ENCODE assay signal across 8 cellular contexts in genomic region chr10:30591249-30591670, GRCh38. TPM values are rescaled to one million over a fixed set of nuclear protein-coding genes. Genes with fewer than 3 reads are reported as not detected.
DNase-seq lines count a peak whose midpoint lies in the region; ATAC-seq and TF ChIP-seq lines count a peak whose summit lies in the region.

No MANE protein-coding gene starts in this region.

- no peak overlapping the region for H3K27ac Mint-ChIP-seq in HFFc6

- peak; percentile 89 for TF ChIP-seq CTCF in HFFc6 (IDR thresholded peaks at IDR 0.05)
- peak; percentile 79 for TF ChIP-seq CTCF in retinal pigment epithelial cell (conservative IDR thresholded peaks at IDR 0.05; ENCODE audit: low read depth, low read length)
- TF ChIP-seq CTCF in WERI-Rb-1 (IDR thresholded peaks at IDR 0.05; ENCODE audit: low read depth, low read length), result no peak; the same call in 1 of the 2 replicates

- intact Hi-C loops in left cardiac atrium (cut with DNase I), result loop anchor here (2.0 to 5.0 kb wide), 2 partner anchors 198 to 199 kb away; no protein-coding TSS in a partner anchor

- DNase-seq in DMS114 treated with DMSO at 0.1 percent for 48 hours (lab: John Stamatoyannopoulos, UW; ENCODE audit: unreplicated experiment) (peak; percentile 35), HFFc6 (peak; percentile 40), RPMI8226 (peak; percentile 58), left cardiac atrium (peak; percentile 25), retinal pigment epithelial cell (ENCODE audit: low read depth) (no peak), WERI-Rb-1 (no peak)
- DNase-seq in activated naive CD8-positive, alpha-beta T cell treated with anti-CD3 and anti-CD28 coated beads, Interleukin-2, amount 50 U/mL, for 16 hours (ENCODE audit: low read depth, low spot score), result peak; percentile 30

- no peak overlapping the region for H3K27ac ChIP-seq in WERI-Rb-1

- H3K4me3 ChIP-seq in retinal pigment epithelial cell (ENCODE audit: low read length), result no peak overlapping the region
- no peak overlapping the region for H3K4me3 ChIP-seq in WERI-Rb-1 (ENCODE audit: low read depth, low read length)

- peaks cover 25% of the 10 kb centered on the region for H3K27me3 Mint-ChIP-seq in HFFc6 (ENCODE audit: insufficient read depth)

- H3K27me3 ChIP-seq in WERI-Rb-1 (ENCODE audit: insufficient read depth, low read depth, severe bottlenecking), result no peaks in the 10 kb centered on the region

- no peaks in the 10 kb centered on the region for H3K4me1 Mint-ChIP-seq in HFFc6 (ENCODE audit: low read depth)

- H3K36me3 ChIP-seq in WERI-Rb-1, result no peaks in the 10 kb centered on the region

- no peak overlapping the region for H3K4me3 Mint-ChIP-seq in HFFc6

- H3K9me3 Mint-ChIP-seq in HFFc6, result no peaks in the 10 kb centered on the region

- ATAC-seq in left cardiac atrium (peak; percentile 59 to 64), GM21529 (IDR thresholded peaks at IDR 0.05; ENCODE audit: unreplicated experiment) (no peak)

- H3K9me3 ChIP-seq in WERI-Rb-1 (ENCODE audit: severe bottlenecking), result no peaks in the 10 kb centered on the region

- H3K36me3 Mint-ChIP-seq in HFFc6 (ENCODE audit: low read depth), result no peaks in the 10 kb centered on the region

RNA-seq across cellular contexts. Expression of gene LYZL2, which starts 38.3 kb away (rescaled TPM):
- not detected for total RNA-seq in HFFc6 (2021; fragmentation: NEBNext Ultra II Directional; extraction: Animal tissue kit (Norgen Biotek cat#: 25700))
- total RNA-seq in left cardiac atrium, result not detected

Comparison
In these comparisons a context has a peak if more than half of its experiments do, and no peak if none do; other contexts are left out.
1. DNase-seq: peak in DMS114 treated with DMSO at 0.1 percent for 48 hours (single experiment), HFFc6 (single experiment), RPMI8226 (single experiment), activated naive CD8-positive, alpha-beta T cell treated with anti-CD3 and anti-CD28 coated beads, Interleukin-2, amount 50 U/mL, for 16 hours (single experiment) and left cardiac atrium (single experiment); none in retinal pigment epithelial cell (single experiment) and WERI-Rb-1 (single experiment).